ENCODE assay signal across 27 cellular contexts in the genomic region with DNA sequence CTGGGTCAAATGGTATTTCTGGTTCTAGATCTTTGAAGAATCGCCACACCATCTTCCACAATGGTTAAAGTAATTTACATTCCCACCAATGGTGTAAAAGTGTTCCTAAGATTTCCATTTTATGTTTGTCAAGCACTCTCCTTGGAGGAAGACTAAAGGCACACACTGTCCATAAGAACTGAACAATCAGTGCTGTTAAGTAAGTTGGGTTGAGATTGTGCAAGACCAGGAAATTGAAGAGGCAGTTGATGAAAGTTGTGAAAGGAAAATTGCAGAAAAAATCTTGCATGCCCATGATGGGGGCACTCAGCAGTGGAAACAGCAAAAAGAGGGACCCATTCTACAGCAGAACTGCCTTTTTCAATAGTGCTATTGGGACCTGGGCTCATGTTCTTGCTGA.
DNase-seq lines count a peak whose midpoint lies in the region; ATAC-seq and TF ChIP-seq lines count a peak whose summit lies in the region.
"Had no signal": no experiment of that assay in that cellular context is flagged by ENCODE, and none has a peak within 500 bp of the region (broad histone marks: within the 10 kb centered on the region; RNA-seq: fewer than 3 reads in every experiment).

No MANE protein-coding gene starts in this region.

- H3K9me2 ChIP-seq in OCI-LY7 (ENCODE audit: insufficient read depth, low read length): no peaks in the 10 kb centered on the region

- H3K36me3 ChIP-seq in OCI-LY7 (ENCODE audit: insufficient read depth, low read length): no peaks in the 10 kb centered on the region
- no peaks in the 10 kb centered on the region for H3K36me3 ChIP-seq in upper lobe of right lung
- H3K36me3 ChIP-seq: brain microvascular endothelial cell, heart left ventricle, neutrophil, prostate gland, SJCRH30 had no signal

- no peaks in the 10 kb centered on the region for H3K79me2 ChIP-seq in OCI-LY7 (ENCODE audit: insufficient read depth, low read depth, low read length)

- H3K4me2 ChIP-seq in OCI-LY7 (ENCODE audit: low read length): no peak overlapping the region
- H3K4me2 ChIP-seq: A549, PC-9 had no signal

- ATAC-seq in Right ventricle myocardium superior (ENCODE audit: poor library complexity): peak; percentile 22
- ATAC-seq in Right ventricle myocardium inferior: no peak
- ATAC-seq in upper lobe of right lung: peak; percentile 75
- ATAC-seq in HG03045 (IDR thresholded peaks at IDR 0.05; ENCODE audit: unreplicated experiment): no peak
- ATAC-seq: A549; activated CD4-positive, CD25-positive, alpha-beta regulatory T cell treated with anti-CD3 and anti-CD28 coated beads, Interleukin-2, amount 50 U/mL, for 24 hours had no signal

- H3K9me3 ChIP-seq in OCI-LY7 (ENCODE audit: low read length) (no peaks in the 10 kb centered on the region; the same call in 1 of the 2 replicates), upper lobe of right lung (no peaks in the 10 kb centered on the region)
- H3K9me3 ChIP-seq: A549, heart left ventricle, neutrophil, prostate gland, SJCRH30 had no signal

- H2AFZ ChIP-seq in OCI-LY7 (ENCODE audit: low read length): no peak overlapping the region; the same call in 1 of the 2 replicates
- H2AFZ ChIP-seq: GM23248, PC-9 had no signal

- no TSS peak for BruUV-seq in OCI-LY7 (replicated peaks; lab: Mats Ljungman, UMichigan)

- intact Hi-C loops in Right ventricle myocardium superior (cut with DNase I) (loop anchor here (10.0 kb wide), 3 partner anchors 135 to 535 kb away; no protein-coding TSS in a partner anchor), Right ventricle myocardium inferior (cut with DNase I) (no loop called here), OCI-LY7 (cut with micrococcal nuclease; ENCODE audit: unreplicated experiment) (no loop called here), upper lobe of right lung (cut with DNase I) (no loop called here)

- POLR2A ChIA-PET in OCI-LY7 (lab: Charles Lee): no interaction called here

- H3K4me3 ChIP-seq in OCI-LY7 (ENCODE audit: low read depth, low read length, poor library complexity, severe bottlenecking): no peak overlapping the region
- no peak overlapping the region for H3K4me3 ChIP-seq in upper lobe of right lung
- H3K4me3 ChIP-seq: A549, GM23248, heart left ventricle, PC-9, prostate gland, SJCRH30 had no signal

- H4K20me1 ChIP-seq in OCI-LY7 (ENCODE audit: insufficient read depth, low read length): no peaks in the 10 kb centered on the region

- H3K27me3 ChIP-seq in upper lobe of right lung: no peaks in the 10 kb centered on the region
- H3K27me3 ChIP-seq: brain microvascular endothelial cell, heart left ventricle, neutrophil, SJCRH30 had no signal

- H3K4me1 ChIP-seq in OCI-LY7 (ENCODE audit: insufficient read depth, low read length, poor library complexity, severe bottlenecking) (peaks cover 68% of the 10 kb centered on the region), upper lobe of right lung (peaks cover 52% of the 10 kb centered on the region)
- H3K4me1 ChIP-seq: prostate gland had no signal

- DNase-seq in Right ventricle myocardium superior (no peak), Right ventricle myocardium inferior (ENCODE audit: missing footprints) (no peak), OCI-LY7 (ENCODE audit: low spot score) (peak; percentile 1), inferior parietal cortex (ENCODE audit: extremely low spot score) (peak; percentile 1), upper lobe of right lung (no peak), 8988T (no peak), NCI-H446 (lab: John Stamatoyannopoulos, UW) (no peak)
- DNase-seq: activated CD4-positive, alpha-beta memory T cell treated with anti-CD3 and anti-CD28 coated beads, Interleukin-2, amount 10 ng/mL, durations not matched to agents 7 days and 5 days; activated CD8-positive, alpha-beta memory T cell treated with anti-CD3 and anti-CD28 coated beads, Interleukin-2, amount 50 U/mL, for 48 hours; activated naive CD4-positive, alpha-beta T cell treated with anti-CD3 and anti-CD28 coated beads, Interleukin-2, amount 10 ng/mL, durations not matched to agents 7 days and 5 days; amniotic stem cell; brain microvascular endothelial cell; GM23248; heart left ventricle; kidney glomerular epithelial cell; NCI-H1105; NCI-H187 treated with DMSO at 0.1 percent for 48 hours; PC-9; SJCRH30; T-helper 1 cell had no signal

- CTCF ChIA-PET in OCI-LY7 (lab: Charles Lee; ENCODE audit: unreplicated experiment): no interaction called here

- no peak overlapping the region for H3K27ac ChIP-seq in OCI-LY7 (ENCODE audit: low read depth, low read length, poor library complexity, severe bottlenecking)
- H3K27ac ChIP-seq in upper lobe of right lung: peak overlapping the region; percentile 63
- H3K27ac ChIP-seq: brain microvascular endothelial cell, epithelial cell of prostate, GM23248, HL-60, neutrophil, PC-9, prostate gland, SJCRH30 had no signal

- TF ChIP-seq CTCF in OCI-LY7 (conservative IDR thresholded peaks at IDR 0.05; ENCODE audit: low read length): no peak
- TF ChIP-seq CTCF in upper lobe of right lung (IDR thresholded peaks at IDR 0.05): no peak

Comparison
In these comparisons a context has a peak if more than half of its experiments do, and no peak if none do; other contexts are left out.
1. ATAC-seq: peak in Right ventricle myocardium superior (single experiment) and upper lobe of right lung (single experiment); none in Right ventricle myocardium inferior (single experiment) and HG03045 (single experiment).
2. DNase-seq: peak in OCI-LY7 (single experiment) and inferior parietal cortex (single experiment); none in Right ventricle myocardium superior (single experiment), Right ventricle myocardium inferior (single experiment), upper lobe of right lung (single experiment), 8988T (single experiment) and NCI-H446 (0 of 2).